7 cellular contexts compared by ENCODE assay signal in the genomic region with DNA sequence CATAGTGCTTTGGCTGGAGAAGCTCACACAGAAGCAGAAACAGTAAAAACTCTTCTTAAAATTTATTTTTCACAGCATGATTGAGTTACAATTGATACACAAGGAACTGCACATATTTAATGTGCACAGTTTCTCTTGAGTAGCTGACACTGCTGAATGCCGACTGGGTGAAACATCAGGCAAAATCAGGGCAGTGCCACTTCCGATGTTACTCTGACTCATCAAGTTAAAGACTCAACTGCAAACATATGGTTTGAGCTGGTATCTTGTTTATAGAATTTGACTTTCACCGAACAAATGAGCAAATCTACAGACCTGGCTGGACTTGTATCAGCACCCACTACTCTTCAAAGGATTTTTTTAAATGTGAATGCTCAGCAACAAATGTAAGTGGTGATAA.
DNase-seq lines count a peak whose midpoint lies in the region; ATAC-seq and TF ChIP-seq lines count a peak whose summit lies in the region.
"Not testable (repeated sequence)": the region's sequence is repeated elsewhere in the genome, so short reads cannot be mapped to it uniquely, and the experiment has no call there.

No MANE protein-coding gene starts in this region.

- H3K4me2 ChIP-seq in mesenchymal stem cell (ENCODE audit: low read length, poor library complexity, severe bottlenecking), result not testable (repeated sequence)

- not testable (repeated sequence) for H3K4me1 ChIP-seq in HEK293 (ENCODE audit: control insufficient read depth, insufficient read depth, low read length); mesenchymal stem cell (ENCODE audit: control insufficient read depth, insufficient read depth, low read depth, low read length)
- peaks cover 20% of the 10 kb centered on the region for H3K4me1 ChIP-seq in RWPE2 (ENCODE audit: insufficient read depth, poor library complexity, severe bottlenecking)

- H3K9me3 Mint-ChIP-seq in MCF 10A (ENCODE audit: unreplicated experiment), result not testable (repeated sequence)

- POLR2A ChIA-PET in HEK293 (lab: Yijun Ruan, JAX), result not testable (repeated sequence)
- POLR2A ChIA-PET in MCF 10A (lab: Yijun Ruan, JAX), result interaction anchor here (1.2 to 2.7 kb wide), 4 partner anchors 14 to 123 kb away, joined by 3 to 17 read pairs (median 8); partner anchors contain the start of genes ALDH1B1 and ANKRD18A

- H3K4me3 Mint-ChIP-seq in MCF 10A (ENCODE audit: unreplicated experiment), result peak overlapping the region; percentile 21

- not testable (repeated sequence) for H3K27me3 Mint-ChIP-seq in MCF 10A (ENCODE audit: insufficient read depth, unreplicated experiment)

- H3K14ac ChIP-seq in mesenchymal stem cell (ENCODE audit: low read length in 2 of 2), result not testable (repeated sequence)

- H3K27me3 ChIP-seq in RWPE2 (ENCODE audit: insufficient read depth, poor library complexity, severe bottlenecking); mesenchymal stem cell (ENCODE audit: control insufficient read depth in 1 of 2, insufficient read depth in 1 of 2, low read length in 2 of 2): not testable (repeated sequence)

- not testable (repeated sequence) for TF ChIP-seq CTCF in HEK293 (tag by site-specific recombination; IDR thresholded peaks at IDR 0.05); RWPE2 (IDR thresholded peaks at IDR 0.05; ENCODE audit: poor library complexity, severe bottlenecking); MCF 10A (IDR thresholded peaks at IDR 0.05; ENCODE audit: unreplicated experiment); fibroblast of mammary gland (conservative IDR thresholded peaks at IDR 0.05; ENCODE audit: control insufficient read depth, insufficient read depth, low read depth, low read length)

- H4K91ac ChIP-seq in mesenchymal stem cell (ENCODE audit: low read length), result not testable (repeated sequence)

- not testable (repeated sequence) for H3K27ac ChIP-seq in HEK293 (ENCODE audit: extremely low read depth, low read depth, low read length); mesenchymal stem cell (ENCODE audit: low read length, poor library complexity, severe bottlenecking)
- H3K27ac ChIP-seq in RWPE2 (ENCODE audit: poor library complexity, severe bottlenecking), result peak overlapping the region; percentile 62

- ATAC-seq in RWPE2 (ENCODE audit: low read depth), result peak; percentile 100

- CTCF ChIA-PET in HEK293 (lab: Yijun Ruan, JAX), result interaction anchor here (0.6 kb wide), 1 partner anchor 106 kb away, joined by 3 read pairs; no protein-coding TSS in a partner anchor
- CTCF ChIA-PET in MCF 10A (lab: Yijun Ruan, JAX), result not testable (repeated sequence)

- not testable (repeated sequence) for H2BK5ac ChIP-seq in mesenchymal stem cell (ENCODE audit: low read depth, low read length, poor library complexity, severe bottlenecking)

- 56% methylated on average over 2 of the region's 3 CpGs for WGBS in mesenchymal stem cell

- not testable (repeated sequence) for H3K4ac ChIP-seq in mesenchymal stem cell (ENCODE audit: low read depth in 1 of 2, low read length in 2 of 2)

- DNase-seq in COLO829 (ENCODE audit: low spot score) (peak; percentile 49), NCI-H1694 treated with DMSO at 0.1 percent for 48 hours (lab: John Stamatoyannopoulos, UW) (peak; percentile 52), MCF 10A (ENCODE audit: unreplicated experiment) (peak; percentile 72), fibroblast of mammary gland (ENCODE audit: low read depth) (peak; percentile 4), mesenchymal stem cell (peak; percentile 19)
- not testable (repeated sequence) for DNase-seq in RWPE2 (ENCODE audit: low spot score)

- not testable (repeated sequence) for H3K4me3 ChIP-seq in HEK293 (ENCODE audit: low read depth, low read length); RWPE2 (ENCODE audit: severe bottlenecking); fibroblast of mammary gland (ENCODE audit: control insufficient read depth, low read depth, low read length); mesenchymal stem cell (ENCODE audit: insufficient read depth in 1 of 2, low read depth in 1 of 2, low read length in 2 of 2)

- H3K79me1 ChIP-seq in mesenchymal stem cell (replicated peaks; ENCODE audit: low read length, poor library complexity, severe bottlenecking), result not testable (repeated sequence)

- not testable (repeated sequence) for H3K36me3 Mint-ChIP-seq in MCF 10A (ENCODE audit: insufficient read depth, unreplicated experiment)

- not testable (repeated sequence) for H2BK12ac ChIP-seq in mesenchymal stem cell (ENCODE audit: low read length in 2 of 2)

- not testable (repeated sequence) for H3K18ac ChIP-seq in mesenchymal stem cell (ENCODE audit: low read depth in 1 of 2, low read length in 2 of 2)

- H3K36me3 ChIP-seq in HEK293 (ENCODE audit: control insufficient read depth in 2 of 2, insufficient read depth in 1 of 2, low read length in 2 of 2); RWPE2 (ENCODE audit: low read depth); mesenchymal stem cell (ENCODE audit: control insufficient read depth in 1 of 2, insufficient read depth in 2 of 2, low read depth in 1 of 2, low read length in 2 of 2): not testable (repeated sequence)

- H3K23ac ChIP-seq in mesenchymal stem cell (ENCODE audit: low read length in 2 of 2), result not testable (repeated sequence)

- peak overlapping the region; percentile 87 for H3K27ac Mint-ChIP-seq in MCF 10A (ENCODE audit: low read depth, unreplicated experiment)

- H3K4me1 Mint-ChIP-seq in MCF 10A (ENCODE audit: insufficient read depth, unreplicated experiment), result peaks cover 14% of the 10 kb centered on the region

- not testable (repeated sequence) for H3K9ac ChIP-seq in mesenchymal stem cell (ENCODE audit: low read length)

- not testable (repeated sequence) for H3K9me3 ChIP-seq in HEK293 (ENCODE audit: control insufficient read depth, insufficient read depth, low read depth, low read length); RWPE2 (ENCODE audit: severe bottlenecking); mesenchymal stem cell (ENCODE audit: control insufficient read depth, low read length)

- H2BK15ac ChIP-seq in mesenchymal stem cell (ENCODE audit: low read depth, poor library complexity, severe bottlenecking), result not testable (repeated sequence)

- not testable (repeated sequence) for H2AFZ ChIP-seq in mesenchymal stem cell (ENCODE audit: low read depth, low read length)

- H2BK120ac ChIP-seq in mesenchymal stem cell (ENCODE audit: low read depth, low read length), result not testable (repeated sequence)

- BruUV-seq in MCF 10A (replicated peaks; lab: Mats Ljungman, UMichigan), result not testable (repeated sequence)

- intact Hi-C loops in MCF 10A (cut with micrococcal nuclease), result not testable (repeated sequence)

- H2AK5ac ChIP-seq in mesenchymal stem cell (ENCODE audit: low read length, severe bottlenecking), result not testable (repeated sequence)

- not testable (repeated sequence) for H4K8ac ChIP-seq in mesenchymal stem cell (ENCODE audit: low read length)

TF ChIP-seq in HEK293, 187 proteins besides CTCF, POLR2A, EP300 and RAD21:
- TF ChIP-seq ZNF335 (tag by site-specific recombination; conservative IDR thresholded peaks at IDR 0.05), result 0 out of 2 replicates have a peak, but pooled peaks have one; percentile 22
